24 cellular contexts compared by ENCODE assay signal in the genomic region with DNA sequence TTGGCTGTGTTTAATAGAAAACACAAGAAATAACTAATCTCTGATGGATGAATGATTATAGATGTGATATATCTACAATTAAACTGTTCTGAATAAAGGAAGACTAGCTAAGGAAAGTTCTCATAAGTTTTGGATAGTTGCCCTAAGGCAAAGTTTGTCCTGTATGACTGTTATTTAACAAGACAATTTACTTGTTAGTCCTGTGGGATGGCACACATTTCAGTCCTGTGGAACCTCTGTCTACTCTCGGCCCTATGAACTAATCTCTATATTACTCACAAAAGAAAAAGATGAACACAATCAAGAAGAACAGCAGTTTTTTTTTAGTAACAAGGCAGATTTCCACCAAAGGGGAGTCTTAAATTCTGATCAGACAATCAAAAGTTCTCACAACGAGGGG.
"Had no signal": no experiment of that assay in that cellular context is flagged by ENCODE, and none has a peak within 500 bp of the region (broad histone marks: within the 10 kb centered on the region; RNA-seq: fewer than 3 reads in every experiment).

No MANE protein-coding gene starts in this region.

- H3K9me3 Mint-ChIP-seq: stimulated activated memory B cell treated with anti-CD40 and anti-IgM and Interleukin-4, amounts not matched to agents 10 μg/mL and 1 μg/mL and 100 μg/mL, for 72 hours; stimulated activated naive CD8-positive, alpha-beta T cell treated with anti-CD3 and anti-CD28 coated beads, Interleukin-15, amount 100 ng/mL, for 72 hours had no signal

- H3K36me3 ChIP-seq: left ventricle myocardium inferior, ovary, right atrium auricular region, right lobe of liver, tibial nerve, uterus had no signal

- H3K9me3 ChIP-seq: left ventricle myocardium inferior, ovary, right atrium auricular region, right lobe of liver, tibial nerve, uterus had no signal

- H3K4me3 ChIP-seq: left ventricle myocardium inferior, lung, ovary, right atrium auricular region, right lobe of liver, smooth muscle cell, tibial nerve, uterus had no signal

- H3K4me1 Mint-ChIP-seq: naive B cell; natural killer cell; stimulated activated memory B cell treated with anti-CD40 and anti-IgM and Interleukin-4, amounts not matched to agents 10 μg/mL and 1 μg/mL and 100 μg/mL, for 72 hours; stimulated activated naive CD8-positive, alpha-beta T cell treated with anti-CD3 and anti-CD28 coated beads, Interleukin-15, amount 100 ng/mL, for 72 hours had no signal

- H3K27ac Mint-ChIP-seq: mesothelial cell of epicardium; naive B cell; natural killer cell; progenitor cell of endocrine pancreas; stimulated activated memory B cell treated with anti-CD40 and anti-IgM and Interleukin-4, amounts not matched to agents 10 μg/mL and 1 μg/mL and 100 μg/mL, for 72 hours; stimulated activated naive CD8-positive, alpha-beta T cell treated with anti-CD3 and anti-CD28 coated beads, Interleukin-15, amount 100 ng/mL, for 72 hours; type B pancreatic cell had no signal

- H3K27me3 Mint-ChIP-seq: naive B cell; progenitor cell of endocrine pancreas; stimulated activated memory B cell treated with anti-CD40 and anti-IgM and Interleukin-4, amounts not matched to agents 10 μg/mL and 1 μg/mL and 100 μg/mL, for 72 hours; stimulated activated naive CD8-positive, alpha-beta T cell treated with anti-CD3 and anti-CD28 coated beads, Interleukin-15, amount 100 ng/mL, for 72 hours; type B pancreatic cell had no signal

- H3K36me3 Mint-ChIP-seq: mesothelial cell of epicardium, natural killer cell, type B pancreatic cell had no signal

- ATAC-seq: natural killer cell; right lobe of liver; stimulated activated memory B cell treated with anti-CD40 and anti-IgM and Interleukin-4, amounts not matched to agents 10 μg/mL and 1 μg/mL and 100 μg/mL, for 72 hours; stimulated activated naive CD8-positive, alpha-beta T cell treated with anti-CD3 and anti-CD28 coated beads, Interleukin-15, amount 100 ng/mL, for 72 hours had no signal

- H3K4me1 ChIP-seq: left ventricle myocardium inferior, right atrium auricular region, right lobe of liver, tibial nerve, uterus had no signal

- H3K4me3 Mint-ChIP-seq: mesothelial cell of epicardium; naive B cell; natural killer cell; stimulated activated memory B cell treated with anti-CD40 and anti-IgM and Interleukin-4, amounts not matched to agents 10 μg/mL and 1 μg/mL and 100 μg/mL, for 72 hours; stimulated activated naive CD8-positive, alpha-beta T cell treated with anti-CD3 and anti-CD28 coated beads, Interleukin-15, amount 100 ng/mL, for 72 hours; type B pancreatic cell had no signal

- H3K27ac ChIP-seq: left ventricle myocardium inferior, ovary, right atrium auricular region, right lobe of liver, tibial nerve, uterus had no signal

- H3K27me3 ChIP-seq: ovary, right atrium auricular region, right lobe of liver, tibial nerve, uterus had no signal

- DNase-seq: hippocampal formation; kidney; left ventricle myocardium inferior; mesendoderm; naive B cell; natural killer cell; ovary; right lobe of liver; stimulated activated CD4-positive, alpha-beta T cell treated with anti-CD3 and anti-CD28 coated beads, Interleukin-1b, Interleukin-23, amount 100 ng/mL, for 48 hours; stimulated activated CD4-positive, alpha-beta T cell treated with anti-CD3 and anti-CD28 coated beads, Interleukin-2, amount 100 ng/mL, for 48 hours; stimulated activated CD4-positive, alpha-beta T cell treated with anti-CD3 and anti-CD28 coated beads, Interleukin-4, amount 100 ng/mL, for 4 hours; stimulated activated CD8-positive, alpha-beta memory T cell treated with anti-CD3 and anti-CD28 coated beads, Interleukin-4, amount 100 ng/mL, for 48 hours; stimulated activated naive CD4-positive, alpha-beta T cell treated with Interleukin-2 at 50 U/mL for 16 hours; stimulated activated naive CD8-positive, alpha-beta T cell treated with anti-CD3 and anti-CD28 coated beads, Interleukin-15, amount 100 ng/mL, for 72 hours; substantia nigra; uterus had no signal
